In genomic region chr1:245310605-245311531, GRCh38 we compare ENCODE assay signal across 8 cellular contexts.
A peak's percentile ranks its signal among the peaks of the same experiment; 100 is the strongest.
DNase-seq lines count a peak whose midpoint lies in the region; ATAC-seq, FAIRE-seq and TF ChIP-seq lines count a peak whose summit lies in the region.

No MANE protein-coding gene starts in this region.

- H3K36me3 ChIP-seq in astrocyte (ENCODE audit: insufficient read depth, low read length) (no peaks in the 10 kb centered on the region), neutrophil (no peaks in the 10 kb centered on the region), stomach (no peaks in the 10 kb centered on the region)

- H3K27me3 Mint-ChIP-seq in astrocyte (ENCODE audit: low read depth, unreplicated experiment), result no peaks in the 10 kb centered on the region

- WGBS in stomach, 5 donors, result 44 to 59% (median 51%) methylated on average over 20 to 21 of the region's 21 CpGs

- peaks cover 5% of the 10 kb centered on the region for H3K4me1 Mint-ChIP-seq in astrocyte (ENCODE audit: low read depth, unreplicated experiment)

- H4K20me1 ChIP-seq in astrocyte (ENCODE audit: insufficient read depth, low read length), result peaks cover 20% of the 10 kb centered on the region

- peaks cover 6% of the 10 kb centered on the region for H3K4me1 ChIP-seq in astrocyte (ENCODE audit: insufficient read depth, low read length)
- H3K4me1 ChIP-seq in neutrophil (ENCODE audit: control insufficient read depth in 1 of 2, insufficient read depth in 1 of 2, low read depth in 1 of 2, low read length in 1 of 2), result peaks cover 11 to 17% of the 10 kb centered on the region in 2 experiments
- peaks cover 0 to 20% (median 7%) of the 10 kb centered on the region in 4 donors for H3K4me1 ChIP-seq in stomach

- H3K4me3 Mint-ChIP-seq in astrocyte (ENCODE audit: unreplicated experiment), result no peak overlapping the region

- DNase-seq in ELF-1 (ENCODE audit: low read depth, low spot score) (peak; percentile 75), NCI-H146 treated with DMSO at 0.1 percent for 48 hours (lab: John Stamatoyannopoulos, UW; ENCODE audit: unreplicated experiment) (peak; percentile 84), astrocyte (ENCODE audit: low read depth) (no peak), stomach (no peak), T1000 (lab: John Stamatoyannopoulos, UW) (no peak), NCI-H1092 (lab: John Stamatoyannopoulos, UW) (no peak)

- H3K27ac Mint-ChIP-seq in astrocyte (ENCODE audit: unreplicated experiment), result no peak overlapping the region

- intact Hi-C loops in stomach (cut with DNase I; ENCODE audit: low total_unique reads), result no loop called here

- no peaks in the 10 kb centered on the region for H3K9me3 Mint-ChIP-seq in astrocyte (ENCODE audit: unreplicated experiment)

- H3K36me3 Mint-ChIP-seq in astrocyte (ENCODE audit: low read depth, unreplicated experiment), result peaks cover 7% of the 10 kb centered on the region

- FAIRE-seq in astrocyte (lab: Jason Lieb, UNC), result no peak

- no peaks in the 10 kb centered on the region for H3K27me3 ChIP-seq in astrocyte (ENCODE audit: insufficient read depth, low read length)
- no peaks in the 10 kb centered on the region for H3K27me3 ChIP-seq in neutrophil
- H3K27me3 ChIP-seq in stomach, result no peaks in the 10 kb centered on the region

- TF ChIP-seq EP300 in stomach (IDR thresholded peaks at IDR 0.05), result no peak

- TF ChIP-seq CTCF in astrocyte (IDR thresholded peaks at IDR 0.05; ENCODE audit: insufficient read depth, low read depth, low read length) (no peak), neutrophil (IDR thresholded peaks at IDR 0.05) (no peak), stomach (IDR thresholded peaks at IDR 0.05) (no peak)

- TF ChIP-seq POLR2A in stomach (IDR thresholded peaks at IDR 0.05), result no peak

- no peaks in the 10 kb centered on the region for H3K79me2 ChIP-seq in astrocyte (ENCODE audit: insufficient read depth, low read length)

- H3K4me2 ChIP-seq in astrocyte (ENCODE audit: low read length), result peak overlapping the region; percentile 68

- H3K27ac ChIP-seq in astrocyte (ENCODE audit: low read depth, low read length), result no peak overlapping the region
- peak overlapping the region; percentile 78 for H3K27ac ChIP-seq in neutrophil
- H3K27ac ChIP-seq in stomach, result no peak overlapping the region

- H2AFZ ChIP-seq in astrocyte (ENCODE audit: low read depth, low read length), result peak overlapping the region; percentile 29

- ATAC-seq in GM21515 (IDR thresholded peaks at IDR 0.05; ENCODE audit: unreplicated experiment), result peak; percentile 75

- H3K4me3 ChIP-seq in astrocyte (ENCODE audit: insufficient read depth, low read depth, low read length) (no peak overlapping the region), neutrophil (ENCODE audit: low read depth in 1 of 2, low read length in 1 of 2) (peak overlapping the region; percentile 4 to 48), stomach (no peak overlapping the region)

- H3K9me3 ChIP-seq in astrocyte (ENCODE audit: insufficient read depth, low read depth, low read length) (no peaks in the 10 kb centered on the region), neutrophil (no peaks in the 10 kb centered on the region), stomach (no peaks in the 10 kb centered on the region)

- H3K9ac ChIP-seq in astrocyte (ENCODE audit: low read length), result no peak overlapping the region

Comparison
In these comparisons a context has a peak if more than half of its experiments do, and no peak if none do; other contexts are left out.
1. DNase-seq: peak in ELF-1 (single experiment) and NCI-H146 treated with DMSO at 0.1 percent for 48 hours (single experiment); none in astrocyte (single experiment), stomach (single experiment), T1000 (single experiment) and NCI-H1092 (single experiment).
2. H3K4me3 ChIP-seq: peak in neutrophil (2 of 2); none in astrocyte (single experiment) and stomach (0 of 4).